ENCODE assay signal across 1 cellular context in genomic region chr20:56358600-56359211, GRCh38.
TF ChIP-seq lines count a peak whose summit lies in the region.

Gene FAM210B, plus strand, starts transcription at chr20:56358974. Its CDS starts 32 bp downstream, at chr20:56359006.

TF ChIP-seq in HCT116, 20 proteins besides CTCF, POLR2A, EP300 and RAD21 (continued from another document):
- no peak for TF ChIP-seq REST (IDR thresholded peaks at IDR 0.05; ENCODE audit: low read depth)
- no peak for TF ChIP-seq ATF3 (IDR thresholded peaks at IDR 0.05)
- TF ChIP-seq YY1 (IDR thresholded peaks at IDR 0.05; ENCODE audit: extremely low read depth, insufficient replicate concordance, low read depth, low read length), result peak; percentile 50
- no peak for TF ChIP-seq EZH2 (IDR thresholded peaks at IDR 0.05)
- TF ChIP-seq FOSL1 (IDR thresholded peaks at IDR 0.05; ENCODE audit: low read depth), result no peak
- TF ChIP-seq EGR1 (IDR thresholded peaks at IDR 0.05; ENCODE audit: low read depth), result peak; percentile 45; the same call in 1 of the 2 replicates
- TF ChIP-seq ZFX (IDR thresholded peaks at IDR 0.05), result no peak
- no peak for TF ChIP-seq EZH2phosphoT487 (IDR thresholded peaks at IDR 0.05; ENCODE audit: borderline replicate concordance)
- TF ChIP-seq TCF7L2 (IDR thresholded peaks at IDR 0.05; ENCODE audit: borderline replicate concordance, extremely low read depth, insufficient read depth, insufficient read length), result no peak
- TF ChIP-seq JUND (IDR thresholded peaks at IDR 0.05), result no peak
- no peak; the same call in 1 of the 2 replicates for TF ChIP-seq SP1 (IDR thresholded peaks at IDR 0.05; ENCODE audit: low read depth)
- no peak for TF ChIP-seq SIN3A (IDR thresholded peaks at IDR 0.05; ENCODE audit: low read depth)
TF ChIP-seq in HCT116: peak in this region for 3.
